ENCODE assay signal across 22 cellular contexts in the genomic region with DNA sequence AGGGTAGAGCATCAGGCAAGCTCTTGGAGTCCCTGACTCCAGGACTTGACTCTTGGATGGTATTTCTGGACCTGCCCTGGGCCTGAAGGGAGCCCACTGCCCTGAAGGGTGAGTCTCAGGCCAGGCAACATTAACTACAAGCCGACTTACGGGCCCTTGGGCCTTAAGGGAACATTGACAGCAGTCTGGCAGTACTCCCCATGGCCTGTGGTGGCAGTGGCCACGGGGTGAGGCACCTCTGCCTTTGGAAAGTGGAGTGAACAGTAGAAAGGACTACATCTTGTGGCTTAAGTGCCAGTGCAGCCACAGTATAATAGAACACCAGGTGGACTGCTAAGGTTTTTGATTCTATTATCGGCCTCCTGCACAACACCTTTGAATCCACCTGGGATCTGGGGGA.
"Had no signal": no experiment of that assay in that cellular context is flagged by ENCODE, and none has a peak within 500 bp of the region (broad histone marks: within the 10 kb centered on the region; RNA-seq: fewer than 3 reads in every experiment).

No MANE protein-coding gene starts in this region.

- H3K4me3 Mint-ChIP-seq: activated CD8-positive, alpha-beta T cell treated with anti-CD3 and anti-CD28 coated beads, Interleukin-2, amount 10 ng/mL, durations not matched to agents 7 days and 5 days; activated naive CD8-positive, alpha-beta T cell treated with anti-CD3 and anti-CD28 coated beads, Interleukin-2, amount 10 ng/mL, durations not matched to agents 7 days and 5 days had no signal

- H3K9ac ChIP-seq: SK-N-SH had no signal

- H3K4me1 ChIP-seq: adrenal gland, Peyer's patch, SJCRH30 had no signal

- H3K27me3 ChIP-seq: adrenal gland, Peyer's patch, SJCRH30 had no signal

- H3K27me3 Mint-ChIP-seq: activated naive CD8-positive, alpha-beta T cell treated with anti-CD3 and anti-CD28 coated beads, Interleukin-2, amount 10 ng/mL, durations not matched to agents 7 days and 5 days had no signal

- H3K27ac Mint-ChIP-seq: activated CD8-positive, alpha-beta T cell treated with anti-CD3 and anti-CD28 coated beads, Interleukin-2, amount 10 ng/mL, durations not matched to agents 7 days and 5 days; activated naive CD8-positive, alpha-beta T cell treated with anti-CD3 and anti-CD28 coated beads, Interleukin-2, amount 10 ng/mL, durations not matched to agents 7 days and 5 days had no signal

- H3K4me1 Mint-ChIP-seq: activated naive CD8-positive, alpha-beta T cell treated with anti-CD3 and anti-CD28 coated beads, Interleukin-2, amount 10 ng/mL, durations not matched to agents 7 days and 5 days had no signal

- H3K36me3 ChIP-seq: adrenal gland, Peyer's patch, SJCRH30, WERI-Rb-1 had no signal

- H3K9me3 ChIP-seq: adrenal gland, SJCRH30, SK-N-SH had no signal

- ATAC-seq: activated CD8-positive, alpha-beta T cell treated with anti-CD3 and anti-CD28 coated beads, Interleukin-2, amount 10 ng/mL, durations not matched to agents 7 days and 5 days had no signal

- H3K4me3 ChIP-seq: adrenal gland, Peyer's patch, SJCRH30 had no signal

- H3K27ac ChIP-seq: adrenal gland, Peyer's patch, RWPE1, SJCRH30, WERI-Rb-1 had no signal

- DNase-seq: activated CD4-positive, alpha-beta T cell treated with anti-CD3 and anti-CD28 coated beads for 48 hours; activated CD4-positive, alpha-beta T cell treated with anti-CD3 and anti-CD28 coated beads, Interleukin-2, amount 50 U/mL, for 4 hours; activated CD4-positive, CD25-positive, alpha-beta regulatory T cell treated with anti-CD3 and anti-CD28 coated beads, Interleukin-2, amount 50 U/mL, for 72 hours; activated CD8-positive, alpha-beta memory T cell treated with anti-CD3 and anti-CD28 coated beads, Interleukin-2, amount 50 U/mL, for 48 hours; activated CD8-positive, alpha-beta T cell treated with anti-CD3 and anti-CD28 coated beads, Interleukin-2, amount 10 ng/mL, durations not matched to agents 7 days and 5 days; activated naive CD4-positive, alpha-beta T cell treated with anti-CD3 and anti-CD28 coated beads, Interleukin-2, amount 50 U/mL, for 16 hours; activated naive CD8-positive, alpha-beta T cell treated with anti-CD3 and anti-CD28 coated beads, Interleukin-2, amount 10 ng/mL, durations not matched to agents 7 days and 5 days; activated T-cell treated with anti-CD3 and anti-CD28 coated beads, Interleukin-2, amount 50 U/mL, for 1 hour; adrenal gland; Kasumi-1; NCI-H1105 treated with DMSO at 0.1 percent for 48 hours; NCI-H1436 treated with DMSO at 0.1 percent for 48 hours; NCI-H187; NCI-H2081 treated with DMSO at 0.1 percent for 48 hours; NCI-H510A treated with DMSO at 0.1 percent for 48 hours; Peyer's patch; Right ventricle myocardium superior; SJCRH30; SK-N-SH; T-helper 1 cell; WERI-Rb-1 had no signal

- H3K4me2 ChIP-seq: SK-N-SH had no signal

- H3K9me2 ChIP-seq: SK-N-SH had no signal
